ENCODE assay signal across 20 cellular contexts in the genomic region with DNA sequence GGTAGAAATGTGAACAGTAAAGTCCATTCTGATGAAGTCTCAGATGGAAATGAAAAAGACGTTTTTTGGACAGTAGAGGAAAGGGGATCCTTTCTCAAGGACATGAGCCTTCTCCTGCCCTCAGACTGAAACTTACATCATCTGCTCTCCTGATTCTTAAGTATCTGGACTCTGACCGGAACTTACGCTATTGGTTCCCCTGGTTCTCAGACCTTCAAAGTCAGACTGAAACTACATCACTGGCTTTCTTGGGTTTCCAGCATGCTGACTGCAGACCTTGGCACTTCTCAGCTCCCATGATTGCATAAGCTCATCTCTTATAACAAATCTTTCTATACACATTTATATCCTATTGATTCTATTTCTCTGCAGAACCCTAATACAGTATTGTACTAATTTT.
DNase-seq lines count a peak whose midpoint lies in the region; ATAC-seq lines count a peak whose summit lies in the region.
"Had no signal": no experiment of that assay in that cellular context is flagged by ENCODE, and none has a peak within 500 bp of the region (broad histone marks: within the 10 kb centered on the region; RNA-seq: fewer than 3 reads in every experiment).

No MANE protein-coding gene starts in this region.

- ATAC-seq in GM18499 (IDR thresholded peaks at IDR 0.05; ENCODE audit: insufficient read depth, unreplicated experiment) (peak; percentile 99), GM19463 (IDR thresholded peaks at IDR 0.05; ENCODE audit: unreplicated experiment) (peak; percentile 76), HG02870 (IDR thresholded peaks at IDR 0.05; ENCODE audit: unreplicated experiment) (peak; percentile 99), HG03575 (IDR thresholded peaks at IDR 0.05; ENCODE audit: extremely low read depth, insufficient number of reproducible peaks, low FRiP score, unreplicated experiment) (peak; percentile 64)
- ATAC-seq: CD8-positive, alpha-beta T cell; HCT116; natural killer cell; stimulated activated effector memory CD8-positive, alpha-beta T cell treated with anti-CD3 and anti-CD28 coated beads, Interleukin-12 subunit alpha, Interleukin-12 subunit beta, amount 100 ng/mL, for 72 hours had no signal

- DNase-seq in activated naive CD4-positive, alpha-beta T cell treated with anti-CD3 and anti-CD28 coated beads, Interleukin-2, amount 50 U/mL, for 16 hours = no peak
- DNase-seq in HuH-7.5 (ENCODE audit: low spot score) (no peak), retina (no peak), NCI-H2196 (lab: John Stamatoyannopoulos, UW; ENCODE audit: unreplicated experiment) (no peak)
- DNase-seq: activated CD4-positive, alpha-beta T cell treated with anti-CD3 and anti-CD28 coated beads, Interleukin-2, amount 50 U/mL, for 4 hours; activated naive CD4-positive, alpha-beta T cell; CD8-positive, alpha-beta T cell; MM.1S; natural killer cell; NCI-H2171 treated with DMSO at 0.1 percent for 48 hours; NCI-H774; PC-9; sigmoid colon; T-helper 1 cell had no signal
